18 cellular contexts compared by ENCODE assay signal in genomic region chr9:121841771-121842611, GRCh38.
DNase-seq lines count a peak whose midpoint lies in the region; ATAC-seq and TF ChIP-seq lines count a peak whose summit lies in the region.
"Had no signal": no experiment of that assay in that cellular context is flagged by ENCODE, and none has a peak within 500 bp of the region (broad histone marks: within the 10 kb centered on the region; RNA-seq: fewer than 3 reads in every experiment).

No MANE protein-coding gene starts in this region.

- H4K8ac ChIP-seq in mesenchymal stem cell (ENCODE audit: low read length) = no peak overlapping the region

- no peak overlapping the region for H3K4me3 Mint-ChIP-seq in chondrocyte (ENCODE audit: unreplicated experiment)
- H3K4me3 Mint-ChIP-seq: activated T-helper 17 cell treated with anti-CD3 and anti-CD28 coated beads, Interleukin-2, amount 50 U/mL, for 72 hours; T-cell had no signal

- no peaks in the 10 kb centered on the region for H3K9me3 ChIP-seq in mesenchymal stem cell (ENCODE audit: control insufficient read depth, low read length)
- no peaks in the 10 kb centered on the region for H3K9me3 ChIP-seq in transverse colon
- H3K9me3 ChIP-seq: adrenal gland, left lung had no signal

- no peak overlapping the region for H3K23ac ChIP-seq in mesenchymal stem cell (ENCODE audit: low read length in 2 of 2)

- H2AK5ac ChIP-seq in mesenchymal stem cell (ENCODE audit: low read length, severe bottlenecking) = no peak overlapping the region

- ATAC-seq in HG03025 (IDR thresholded peaks at IDR 0.05; ENCODE audit: low FRiP score, unreplicated experiment) = no peak
- ATAC-seq: left lung, Right ventricle myocardium inferior, T-cell had no signal

- H3K36me3 ChIP-seq in mesenchymal stem cell (ENCODE audit: control insufficient read depth in 1 of 2, insufficient read depth in 2 of 2, low read depth in 1 of 2, low read length in 2 of 2) (peaks cover 0 to 4% of the 10 kb centered on the region in 2 experiments), transverse colon (no peaks in the 10 kb centered on the region)
- H3K36me3 ChIP-seq: adrenal gland, left lung had no signal

- H2BK120ac ChIP-seq in mesenchymal stem cell (ENCODE audit: low read depth, low read length) = no peak overlapping the region

- intact Hi-C loops in transverse colon (cut with DNase I; ENCODE audit: low total_unique reads) = no loop called here

- WGBS in mesenchymal stem cell = 56% methylated on average over 9 of the region's 10 CpGs
- 82% methylated on average over 10 of the region's 10 CpGs; no CpG with 5 or more reads in 1 of the 2 donors for WGBS in transverse colon (ENCODE audit: low coverage in 1 of 2), 2 donors

- H3K4me2 ChIP-seq in mesenchymal stem cell (ENCODE audit: low read length, poor library complexity, severe bottlenecking) = no peak overlapping the region

- no peak overlapping the region for H2AFZ ChIP-seq in mesenchymal stem cell (ENCODE audit: low read depth, low read length)

- no peak overlapping the region for H3K4me3 ChIP-seq in AG10803 (ENCODE audit: low read length)
- no peak overlapping the region for H3K4me3 ChIP-seq in mesenchymal stem cell (ENCODE audit: insufficient read depth in 1 of 2, low read depth in 1 of 2, low read length in 2 of 2)
- H3K4me3 ChIP-seq in transverse colon = no peak overlapping the region
- H3K4me3 ChIP-seq: adrenal gland, left lung had no signal

- H3K79me1 ChIP-seq in mesenchymal stem cell (replicated peaks; ENCODE audit: low read length, poor library complexity, severe bottlenecking) = no peaks in the 10 kb centered on the region

- TF ChIP-seq EP300 in transverse colon (IDR thresholded peaks at IDR 0.05; ENCODE audit: low read depth) = no peak

- no peak overlapping the region for H4K91ac ChIP-seq in mesenchymal stem cell (ENCODE audit: low read length)

- H3K4ac ChIP-seq in mesenchymal stem cell (ENCODE audit: low read depth in 1 of 2, low read length in 2 of 2) = no peak overlapping the region

- H2BK12ac ChIP-seq in mesenchymal stem cell (ENCODE audit: low read length in 2 of 2) = no peak overlapping the region

- no peak overlapping the region for H3K27ac ChIP-seq in mesenchymal stem cell (ENCODE audit: low read length, poor library complexity, severe bottlenecking)
- H3K27ac ChIP-seq in transverse colon = no peak overlapping the region
- H3K27ac ChIP-seq: adrenal gland, foreskin keratinocyte, left lung had no signal

- TF ChIP-seq POLR2A in transverse colon (IDR thresholded peaks at IDR 0.05) = no peak

- no peaks in the 10 kb centered on the region for H3K27me3 Mint-ChIP-seq in chondrocyte (ENCODE audit: low read depth)
- H3K27me3 Mint-ChIP-seq: activated T-helper 17 cell treated with anti-CD3 and anti-CD28 coated beads, Interleukin-2, amount 50 U/mL, for 72 hours; T-cell had no signal

- H2BK5ac ChIP-seq in mesenchymal stem cell (ENCODE audit: low read depth, low read length, poor library complexity, severe bottlenecking) = no peak overlapping the region

- H3K9ac ChIP-seq in mesenchymal stem cell (ENCODE audit: low read length) = no peak overlapping the region

- no peak overlapping the region for H2BK15ac ChIP-seq in mesenchymal stem cell (ENCODE audit: low read depth, poor library complexity, severe bottlenecking)

- TF ChIP-seq CTCF in AG10803 (conservative IDR thresholded peaks at IDR 0.05; ENCODE audit: low read length) (no peak), chondrocyte (IDR thresholded peaks at IDR 0.05) (no peak), transverse colon (IDR thresholded peaks at IDR 0.05) (no peak)

- in situ Hi-C loops in transverse colon (cut with MboI; ENCODE audit: low pct_ligation_motif_present in 1 of 4, low pct_unique_long_range_greater_than_20kb in 1 of 4, low sequenced_read_pairs in 3 of 4) = no loop called here

- H3K27me3 ChIP-seq in mesenchymal stem cell (ENCODE audit: control insufficient read depth in 1 of 2, insufficient read depth in 1 of 2, low read length in 2 of 2) (peaks cover 4 to 7% of the 10 kb centered on the region in 2 experiments), transverse colon (no peaks in the 10 kb centered on the region)
- H3K27me3 ChIP-seq: adrenal gland, foreskin keratinocyte, left lung had no signal

- H3K4me1 ChIP-seq in mesenchymal stem cell (ENCODE audit: control insufficient read depth, insufficient read depth, low read depth, low read length) (peaks cover 5% of the 10 kb centered on the region), transverse colon (no peaks in the 10 kb centered on the region)
- H3K4me1 ChIP-seq: adrenal gland, foreskin keratinocyte, left lung had no signal

- peak; percentile 40 for DNase-seq in AG10803 (ENCODE audit: low read depth)
- DNase-seq in HT1080 (ENCODE audit: low read depth) = peak; percentile 8
- DNase-seq in chondrocyte (ENCODE audit: low spot score) = peak; percentile 2
- DNase-seq in mesenchymal stem cell = peak; percentile 69
- DNase-seq in NCI-H82 treated with DMSO at 0.1 percent for 48 hours (lab: John Stamatoyannopoulos, UW; ENCODE audit: unreplicated experiment) = no peak
- no peak for DNase-seq in transverse colon
- DNase-seq in retina = no peak
- DNase-seq: AML-193, Calu3, left lung, NCI-H187 treated with DMSO at 0.1 percent for 48 hours, NCI-H446 treated with DMSO at 0.1 percent for 48 hours had no signal

- H3K9me3 Mint-ChIP-seq in chondrocyte (ENCODE audit: low read depth) = peaks cover 12% of the 10 kb centered on the region

- H3K18ac ChIP-seq in mesenchymal stem cell (ENCODE audit: low read depth in 1 of 2, low read length in 2 of 2) = peak overlapping the region in 1 of 2 experiments; percentile 50

- H3K27ac Mint-ChIP-seq in chondrocyte (ENCODE audit: unreplicated experiment) = no peak overlapping the region
- H3K27ac Mint-ChIP-seq: activated T-helper 17 cell treated with anti-CD3 and anti-CD28 coated beads, Interleukin-2, amount 50 U/mL, for 72 hours had no signal

- H3K36me3 Mint-ChIP-seq in chondrocyte (ENCODE audit: low read depth) = peaks cover 11% of the 10 kb centered on the region

- peaks cover 18% of the 10 kb centered on the region for H3K4me1 Mint-ChIP-seq in chondrocyte (ENCODE audit: low read depth)
- H3K4me1 Mint-ChIP-seq: activated T-helper 17 cell treated with anti-CD3 and anti-CD28 coated beads, Interleukin-2, amount 50 U/mL, for 72 hours; T-cell had no signal

- H3K14ac ChIP-seq in mesenchymal stem cell (ENCODE audit: low read length in 2 of 2) = no peak overlapping the region

Comparison
In these comparisons a context has a peak if more than half of its experiments do, and no peak if none do; other contexts are left out.
1. DNase-seq: peak in AG10803 (single experiment), HT1080 (single experiment), chondrocyte (single experiment) and mesenchymal stem cell (single experiment); none in NCI-H82 treated with DMSO at 0.1 percent for 48 hours (single experiment), transverse colon (single experiment) and retina (single experiment).